ENCODE assay signal across 8 cellular contexts in the genomic region with DNA sequence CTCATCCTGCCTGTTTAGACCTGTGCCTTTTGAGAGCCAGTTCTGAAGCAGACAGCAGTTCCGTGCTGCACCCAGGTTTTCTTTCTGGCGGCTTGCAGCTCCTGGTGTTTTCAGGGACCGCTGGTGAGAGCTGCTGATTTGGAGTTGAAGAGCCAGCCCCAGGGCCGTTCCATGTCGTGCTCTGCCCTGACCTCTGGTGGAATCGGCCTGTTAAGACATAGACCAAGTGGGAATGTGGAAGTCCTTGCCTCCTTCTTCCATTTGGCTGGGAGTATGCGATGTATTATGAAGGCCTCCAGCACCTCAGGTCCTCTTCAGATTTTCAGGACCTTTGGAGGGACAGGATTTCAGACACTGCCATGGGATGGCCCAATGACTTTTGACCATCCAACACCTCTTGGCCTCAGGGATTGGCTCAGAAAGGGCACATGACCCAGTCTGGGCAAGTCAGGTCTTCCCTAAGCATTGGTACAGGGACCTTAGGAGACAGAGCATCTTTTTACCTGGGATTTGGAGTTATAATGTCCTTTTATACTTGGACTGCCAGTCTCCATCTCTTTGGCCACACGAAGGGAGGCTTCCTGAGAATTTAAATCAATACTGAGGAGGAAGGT.
DNase-seq lines count a peak whose midpoint lies in the region; ATAC-seq, FAIRE-seq and TF ChIP-seq lines count a peak whose summit lies in the region.

No MANE protein-coding gene starts in this region.

- no peaks in the 10 kb centered on the region for H3K27me3 ChIP-seq in left ventricle myocardium inferior (ENCODE audit: low read depth)

- H3K4me1 ChIP-seq in left ventricle myocardium inferior = no peaks in the 10 kb centered on the region

- no peak overlapping the region for H3K27ac ChIP-seq in left ventricle myocardium inferior (replicated peaks)

- H3K36me3 ChIP-seq in left ventricle myocardium inferior = no peaks in the 10 kb centered on the region

- ATAC-seq in GM21526 (IDR thresholded peaks at IDR 0.05; ENCODE audit: low FRiP score, unreplicated experiment) = peak; percentile 76
- ATAC-seq in GM18519 (IDR thresholded peaks at IDR 0.05; ENCODE audit: low FRiP score, unreplicated experiment) = no peak

- TF ChIP-seq CTCF in D721Med (IDR thresholded peaks at IDR 0.05; ENCODE audit: insufficient read depth, missing control alignments) (peak; percentile 46), left ventricle myocardium inferior (IDR thresholded peaks at IDR 0.05; ENCODE audit: borderline replicate concordance) (peak; percentile 82)

- no peaks in the 10 kb centered on the region for H3K9me3 ChIP-seq in left ventricle myocardium inferior (replicated peaks)

- no peak for FAIRE-seq in D721Med (lab: Jason Lieb, UNC)

- no peak for DNase-seq in D721Med (ENCODE audit: insufficient read length, low spot score)
- peak; percentile 55 for DNase-seq in LHCN-M2 (ENCODE audit: low read depth)
- peak; percentile 73 for DNase-seq in SKM-1 treated with dmso at 0.1 percent for 144 hours (lab: John Stamatoyannopoulos, UW; ENCODE audit: unreplicated experiment)
- peak; percentile 44 for DNase-seq in amniotic epithelial cell (ENCODE audit: low read depth)
- DNase-seq in left ventricle myocardium inferior = peak; percentile 55
- peak; percentile 29 for DNase-seq in putamen (ENCODE audit: low spot score)

- no peak overlapping the region for H3K4me3 ChIP-seq in left ventricle myocardium inferior

- intact Hi-C loops in left ventricle myocardium inferior (cut with micrococcal nuclease) = loop anchor here (5.0 kb wide), 1 partner anchor 178 kb away; no protein-coding TSS in a partner anchor
